ENCODE assay signal across 2 cellular contexts in genomic region chr15:91476861-91477260, GRCh38.
TF ChIP-seq lines count a peak whose summit lies in the region.

No MANE protein-coding gene starts in this region.

TF ChIP-seq in GM23338, 12 proteins besides CTCF, POLR2A, EP300 and RAD21 (continued from another document):
- TF ChIP-seq REST (IDR thresholded peaks at IDR 0.05; ENCODE audit: unreplicated experiment) (no peak), ZNF462 (CRISPR knock-in tag; IDR thresholded peaks at IDR 0.05) (no peak), NANOG (IDR thresholded peaks at IDR 0.05; ENCODE audit: borderline replicate concordance) (no peak), CREB1 (CRISPR knock-in tag; IDR thresholded peaks at IDR 0.05; ENCODE audit: low read depth) (no peak), ZNF114 (CRISPR knock-in tag; IDR thresholded peaks at IDR 0.05) (no peak), POLR2AphosphoS5 (IDR thresholded peaks at IDR 0.05; ENCODE audit: low read depth) (no peak), ZNF331 (CRISPR knock-in tag; IDR thresholded peaks at IDR 0.05; ENCODE audit: low read depth) (no peak), ETS1 (IDR thresholded peaks at IDR 0.05) (no peak), JUNB (IDR thresholded peaks at IDR 0.05; ENCODE audit: unreplicated experiment) (no peak), STAT1 (IDR thresholded peaks at IDR 0.05; ENCODE audit: unreplicated experiment) (no peak), EZH2 (IDR thresholded peaks at IDR 0.05; ENCODE audit: low read depth, unreplicated experiment) (no peak)

TF ChIP-seq in K562, 482 proteins besides CTCF, POLR2A, EP300 and RAD21 (continues in another document):
- TF ChIP-seq CEBPZ (IDR thresholded peaks at IDR 0.05; ENCODE audit: borderline replicate concordance, low read depth, low read length) = no peak
- TF ChIP-seq TFAP4 (CRISPR knock-in tag; IDR thresholded peaks at IDR 0.05; ENCODE audit: borderline replicate concordance) = no peak
- peak; percentile 85 for TF ChIP-seq TAL1 (IDR thresholded peaks at IDR 0.05)
- TF ChIP-seq ELK3 (CRISPR knock-in tag; IDR thresholded peaks at IDR 0.05) = no peak
- TF ChIP-seq HNRNPUL1 (IDR thresholded peaks at IDR 0.05; ENCODE audit: low read length) = no peak
- peak; percentile 64; the same call in 1 of the 2 replicates for TF ChIP-seq NCOR1 (IDR thresholded peaks at IDR 0.05)
- no peak for TF ChIP-seq MLLT1 (IDR thresholded peaks at IDR 0.05)
- no peak for TF ChIP-seq ZBTB26 (CRISPR knock-in tag; IDR thresholded peaks at IDR 0.05)
- TF ChIP-seq CXXC5 (CRISPR knock-in tag; IDR thresholded peaks at IDR 0.05) = peak; percentile 57
- no peak for TF ChIP-seq HMG20A (CRISPR knock-in tag; conservative IDR thresholded peaks at IDR 0.05)
- 0 out of 2 replicates have a peak, but pooled peaks have one; percentile 48 for TF ChIP-seq RNF2 (IDR thresholded peaks at IDR 0.05)
- TF ChIP-seq ASH1L (IDR thresholded peaks at IDR 0.05; ENCODE audit: borderline replicate concordance, low read depth, partially characterized antibody) = no peak
- peak; percentile 83 for TF ChIP-seq ZBTB40 (IDR thresholded peaks at IDR 0.05)
- no peak for TF ChIP-seq ZBTB40 (CRISPR knock-in tag; IDR thresholded peaks at IDR 0.05)
- TF ChIP-seq ZNF41 (CRISPR knock-in tag; conservative IDR thresholded peaks at IDR 0.05) = no peak
- peak; percentile 65 for TF ChIP-seq SMARCA4 (IDR thresholded peaks at IDR 0.05)
- TF ChIP-seq PATZ1 (CRISPR knock-in tag; IDR thresholded peaks at IDR 0.05; ENCODE audit: borderline replicate concordance) = no peak
- TF ChIP-seq POLR2AphosphoS5 (IDR thresholded peaks at IDR 0.05; ENCODE audit: control insufficient read depth, insufficient read depth, low read depth, low read length) = peak; percentile 55; the same call in 1 of the 2 replicates
- TF ChIP-seq TOE1 (IDR thresholded peaks at IDR 0.05; ENCODE audit: borderline replicate concordance) = no peak
- TF ChIP-seq TOE1 (CRISPR knock-in tag; IDR thresholded peaks at IDR 0.05; ENCODE audit: borderline replicate concordance, low read depth) = no peak
- no peak for TF ChIP-seq NONO (IDR thresholded peaks at IDR 0.05; ENCODE audit: low read depth in 2 of 2, low read length in 1 of 2)
- no peak for TF ChIP-seq CAMTA2 (CRISPR knock-in tag; conservative IDR thresholded peaks at IDR 0.05)
- no peak for TF ChIP-seq ZC3H4 (CRISPR knock-in tag; IDR thresholded peaks at IDR 0.05; ENCODE audit: borderline replicate concordance)
- no peak for TF ChIP-seq ZZZ3 (IDR thresholded peaks at IDR 0.05)
- TF ChIP-seq CBX2 (IDR thresholded peaks at IDR 0.05; ENCODE audit: insufficient read depth, low read length, poor library complexity, severe bottlenecking) = no peak
- TF ChIP-seq ZNF224 (CRISPR knock-in tag; IDR thresholded peaks at IDR 0.05) = no peak
- TF ChIP-seq MEIS2 (IDR thresholded peaks at IDR 0.05; ENCODE audit: partially characterized antibody) = peak; percentile 64
- TF ChIP-seq CREM (IDR thresholded peaks at IDR 0.05; ENCODE audit: low read depth) = peak; percentile 85
- peak; percentile 83 for TF ChIP-seq ARID3A (IDR thresholded peaks at IDR 0.05; ENCODE audit: borderline replicate concordance, low read depth, low read length)
- peak in 1 of 2 experiments; percentile 78; a peak in 2 of 4 replicates for TF ChIP-seq HDAC1 (IDR thresholded peaks at IDR 0.05)
- TF ChIP-seq PTRF (tag; IDR thresholded peaks at IDR 0.05) = no peak
- no peak for TF ChIP-seq FOXP1 (CRISPR knock-in tag; IDR thresholded peaks at IDR 0.05)
- peak; percentile 48; the same call in 1 of the 2 replicates for TF ChIP-seq LEF1 (IDR thresholded peaks at IDR 0.05)
- TF ChIP-seq PHF8 (IDR thresholded peaks at IDR 0.05; ENCODE audit: borderline replicate concordance, low read length) = no peak
- peak; percentile 54; the same call in 1 of the 2 replicates for TF ChIP-seq JUND (IDR thresholded peaks at IDR 0.05; ENCODE audit: borderline replicate concordance, low read depth, low read length)
- TF ChIP-seq JUND (tag; IDR thresholded peaks at IDR 0.05; ENCODE audit: borderline replicate concordance, low read depth, low read length) = no peak; the same call in 2 of the 3 replicates
